11 cellular contexts compared by ENCODE assay signal in the genomic region with DNA sequence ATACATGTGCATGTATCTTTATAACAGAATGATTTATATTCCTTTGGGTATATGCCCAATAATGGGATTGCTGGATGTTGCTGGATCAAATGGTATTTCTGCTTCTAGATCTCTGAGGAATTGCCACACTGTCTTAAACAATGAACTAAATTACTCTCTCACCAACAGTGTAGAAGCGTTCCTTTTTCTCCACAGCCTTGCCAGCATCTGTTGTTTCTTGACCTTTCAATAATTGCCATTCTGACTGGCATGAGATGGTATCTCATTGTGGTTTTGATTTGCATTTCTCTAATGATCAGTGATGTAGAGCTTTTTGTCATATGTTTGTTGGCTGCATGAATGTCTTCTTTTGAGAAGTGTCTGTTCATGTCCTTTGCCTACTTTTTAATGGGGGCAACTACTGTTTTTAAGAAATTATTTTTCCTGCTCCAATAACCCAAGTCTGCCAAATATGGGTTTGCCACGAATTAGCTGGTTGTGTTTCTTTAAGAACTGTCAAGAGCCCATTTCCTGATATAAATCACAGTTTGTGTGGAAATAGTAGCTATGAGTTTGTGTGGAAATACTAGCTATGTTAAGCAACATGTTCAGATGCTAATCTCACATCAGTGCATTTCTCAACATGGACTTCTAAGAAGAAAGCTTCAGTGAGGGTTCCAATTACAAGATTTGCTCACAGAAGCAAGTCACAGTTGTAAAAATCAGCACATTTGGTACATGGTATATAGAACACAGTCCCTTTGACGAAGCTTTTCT.
DNase-seq lines count a peak whose midpoint lies in the region; ATAC-seq, FAIRE-seq and TF ChIP-seq lines count a peak whose summit lies in the region.
"Had no signal": no experiment of that assay in that cellular context is flagged by ENCODE, and none has a peak within 500 bp of the region (broad histone marks: within the 10 kb centered on the region; RNA-seq: fewer than 3 reads in every experiment).

No MANE protein-coding gene starts in this region.

- no peak for TF ChIP-seq POLR2A in H54 (IDR thresholded peaks at IDR 0.05; ENCODE audit: low read depth, low read length)

- peak; percentile 15 for FAIRE-seq in H54 (lab: Jason Lieb, UNC)

- no peak for ATAC-seq in HG03460 (IDR thresholded peaks at IDR 0.05; ENCODE audit: unreplicated experiment)

- peak; percentile 25 for DNase-seq in A172 (ENCODE audit: low spot score)
- DNase-seq in H54 (ENCODE audit: insufficient read length, low spot score), result no peak
- DNase-seq in SKM-1 treated with dmso at 0.1 percent for 144 hours (lab: John Stamatoyannopoulos, UW; ENCODE audit: unreplicated experiment), result peak; percentile 93
- peak; percentile 23 for DNase-seq in glomerular endothelial cell (ENCODE audit: extremely low read depth, low read depth, low spot score)
- no peak for DNase-seq in NCI-H1092 (lab: John Stamatoyannopoulos, UW)
- DNase-seq in amniotic stem cell (lab: John Stamatoyannopoulos, UW), result no peak
- no peak for DNase-seq in activated gamma-delta T cell (lab: John Stamatoyannopoulos, UW)
- DNase-seq: activated B cell treated with CpG ODN at 0.5 μM for 24 hours, Calu3, NCI-H2107 had no signal

Comparison
In these comparisons a context has a peak if more than half of its experiments do, and no peak if none do; other contexts are left out.
1. DNase-seq: peak in A172 (single experiment), SKM-1 treated with dmso at 0.1 percent for 144 hours (single experiment) and glomerular endothelial cell (single experiment); none in H54 (single experiment), NCI-H1092 (single experiment), amniotic stem cell (single experiment) and activated gamma-delta T cell (single experiment).